Comparison of ENCODE assay signal across 12 cellular contexts in the genomic region with DNA sequence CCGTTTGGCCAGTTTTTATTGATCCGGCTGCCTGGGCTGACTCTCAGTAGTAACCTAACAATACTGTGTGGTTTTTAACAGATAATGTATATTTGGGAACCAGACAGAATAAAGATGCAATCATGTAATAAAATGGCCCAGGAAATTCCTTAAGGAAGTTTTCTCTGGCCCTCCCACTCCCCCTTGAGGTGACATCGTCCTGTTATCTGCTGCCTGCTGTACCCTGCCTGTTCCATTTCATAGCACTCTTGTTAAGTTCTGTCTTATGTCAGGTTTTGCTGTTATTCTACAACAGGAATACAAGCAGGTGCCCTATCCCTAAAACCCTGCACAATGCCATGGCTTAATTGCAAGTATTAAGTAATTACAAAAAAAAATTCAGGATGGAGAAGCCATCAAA. TPM values are rescaled to one million over a fixed set of nuclear protein-coding genes. Genes with fewer than 3 reads are reported as not detected.
DNase-seq lines count a peak whose midpoint lies in the region; ATAC-seq and TF ChIP-seq lines count a peak whose summit lies in the region.
"Had no signal": no experiment of that assay in that cellular context is flagged by ENCODE, and none has a peak within 500 bp of the region (broad histone marks: within the 10 kb centered on the region; RNA-seq: fewer than 3 reads in every experiment).

No MANE protein-coding gene starts in this region.

- intact Hi-C loops in PC-3 (cut with micrococcal nuclease) (no loop called here), adrenal gland (cut with DNase I) (no loop called here)

- POLR2A ChIA-PET in PC-3 (lab: Charles Lee; ENCODE audit: unreplicated experiment), result no interaction called here

- TF ChIP-seq POLR2A in adrenal gland (IDR thresholded peaks at IDR 0.05), result no peak

- peaks cover 27% of the 10 kb centered on the region for H3K4me1 ChIP-seq in PC-3 (ENCODE audit: insufficient read depth, low read length)
- no peaks in the 10 kb centered on the region for H3K4me1 ChIP-seq in parathyroid adenoma
- H3K4me1 ChIP-seq in adrenal gland (replicated peaks in 1 of 2), result no peaks in the 10 kb centered on the region
- H3K4me1 ChIP-seq: right atrium auricular region had no signal

- H3F3A ChIP-seq in PC-3 (ENCODE audit: low read length, unreplicated experiment), result peaks cover 3% of the 10 kb centered on the region

- TF ChIP-seq CTCF in PC-3 (conservative IDR thresholded peaks at IDR 0.05; ENCODE audit: low read depth, low read length), result peak; percentile 49
- TF ChIP-seq CTCF in epithelial cell of esophagus (IDR thresholded peaks at IDR 0.05; ENCODE audit: insufficient read depth, low read depth, low read length, missing control alignments), result peak; percentile 27
- TF ChIP-seq CTCF in parathyroid adenoma (IDR thresholded peaks at IDR 0.05), result peak; percentile 31
- TF ChIP-seq CTCF in adrenal gland (IDR thresholded peaks at IDR 0.05), result peak in 1 of 6 experiments; percentile 11

- 67 to 78% (median 71%) methylated on average over 3 of the region's 3 CpGs for WGBS in adrenal gland, 4 donors

- H4K20me1 ChIP-seq in PC-3 (ENCODE audit: low read length), result no peaks in the 10 kb centered on the region

- no TSS peak for BruUV-seq in PC-3 (replicated peaks; lab: Mats Ljungman, UMichigan)

- no peak overlapping the region for H3K27ac ChIP-seq in PC-3 (ENCODE audit: low read length)
- no peak overlapping the region for H3K27ac ChIP-seq in parathyroid adenoma
- H3K27ac ChIP-seq in adrenal gland, result no peak overlapping the region
- H3K27ac ChIP-seq: right atrium auricular region had no signal

- ATAC-seq in PC-3, result peak; percentile 30; the same call in 1 of the 2 replicates
- ATAC-seq: activated CD4-positive, CD25-positive, alpha-beta regulatory T cell treated with anti-CD3 and anti-CD28 coated beads, Interleukin-2, amount 50 U/mL, for 24 hours had no signal

- H2AFZ ChIP-seq in PC-3 (ENCODE audit: low read length), result no peak overlapping the region
- no peak overlapping the region for H2AFZ ChIP-seq in parathyroid adenoma

- H3K9ac ChIP-seq in PC-3 (ENCODE audit: low read length) (no peak overlapping the region), parathyroid adenoma (no peak overlapping the region)

- CTCF ChIA-PET in PC-3 (lab: Charles Lee), result no interaction called here

- H3K4me2 ChIP-seq in PC-3 (ENCODE audit: low read length) (no peak overlapping the region), parathyroid adenoma (ENCODE audit: low read length) (no peak overlapping the region)

- H3K4me3 ChIP-seq in PC-3 (ENCODE audit: low read length) (no peak overlapping the region), epithelial cell of esophagus (ENCODE audit: low read length) (no peak overlapping the region), parathyroid adenoma (ENCODE audit: low read depth, low read length) (no peak overlapping the region), adrenal gland (no peak overlapping the region)
- H3K4me3 ChIP-seq: right atrium auricular region had no signal

- H3K9me3 ChIP-seq in PC-3 (ENCODE audit: low read length) (no peaks in the 10 kb centered on the region), parathyroid adenoma (ENCODE audit: control insufficient read depth, low read length) (no peaks in the 10 kb centered on the region), adrenal gland (replicated peaks in 1 of 3) (no peaks in the 10 kb centered on the region)
- H3K9me3 ChIP-seq: right atrium auricular region had no signal

- H3K36me3 ChIP-seq in PC-3 (ENCODE audit: low read depth, low read length) (no peaks in the 10 kb centered on the region), parathyroid adenoma (ENCODE audit: control insufficient read depth, insufficient read depth, low read length) (no peaks in the 10 kb centered on the region), adrenal gland (replicated peaks in 1 of 2) (no peaks in the 10 kb centered on the region)
- H3K36me3 ChIP-seq: right atrium auricular region had no signal

- H3K9me2 ChIP-seq in PC-3 (replicated peaks; ENCODE audit: low read length), result no peaks in the 10 kb centered on the region

- H3K79me2 ChIP-seq in PC-3 (ENCODE audit: low read length) (no peaks in the 10 kb centered on the region), parathyroid adenoma (no peaks in the 10 kb centered on the region)

- peak; percentile 13 for DNase-seq in ELF-1 (ENCODE audit: low read depth, low spot score)
- peak; percentile 37 for DNase-seq in PC-3
- DNase-seq in epithelial cell of esophagus (ENCODE audit: low read depth), result no peak
- DNase-seq in NOMO-1 treated with dmso at 0.1 percent for 144 hours (lab: John Stamatoyannopoulos, UW; ENCODE audit: unreplicated experiment), result no peak
- no peak for DNase-seq in SK-N-DZ (ENCODE audit: low spot score)
- no peak for DNase-seq in adrenal gland
- no peak for DNase-seq in AML-193 (lab: John Stamatoyannopoulos, UW)
- DNase-seq: activated T-cell treated with anti-CD3 and anti-CD28 coated beads, Interleukin-2, amount 50 U/mL, for 48 hours; NCI-H1436 treated with DMSO at 0.1 percent for 48 hours had no signal

- H3K27me3 ChIP-seq in PC-3 (ENCODE audit: low read length) (no peaks in the 10 kb centered on the region), parathyroid adenoma (ENCODE audit: control insufficient read depth, insufficient read depth, low read length) (no peaks in the 10 kb centered on the region), adrenal gland (no peaks in the 10 kb centered on the region)
- H3K27me3 ChIP-seq: right atrium auricular region had no signal

RNA-seq across cellular contexts. Expression of a gene that starts 12.5 kb away (rescaled TPM):
- total RNA-seq in PC-3 (2014; rRNA removed), result 13.9 and 14.0 TPM in 2 replicates
- polyA plus RNA-seq in SK-N-DZ (2014; cell fraction: cytosol; rRNA removed), result 3.1 and 3.3 TPM in 2 replicates
- polyA plus RNA-seq in SK-N-DZ (2014; cell fraction: nucleus; rRNA removed), result 6.5 and 7.6 TPM in 2 replicates
- total RNA-seq in adrenal gland, result 10 to 100 TPM in 3 of 8 donors, 1 to 10 TPM in 5; 3.1 to 16.4 (median 9.0) TPM
- 1 to 10 TPM; 1.1 to 4.3 (median 1.4) TPM for polyA plus RNA-seq in adrenal gland

Comparison
In these comparisons a context has a peak if more than half of its experiments do, and no peak if none do; other contexts are left out.
1. DNase-seq: peak in ELF-1 (single experiment) and PC-3 (single experiment); none in epithelial cell of esophagus (single experiment), NOMO-1 treated with dmso at 0.1 percent for 144 hours (single experiment), SK-N-DZ (single experiment), adrenal gland (0 of 7) and AML-193 (0 of 2).